ENCODE assay signal across 9 cellular contexts in the genomic region with DNA sequence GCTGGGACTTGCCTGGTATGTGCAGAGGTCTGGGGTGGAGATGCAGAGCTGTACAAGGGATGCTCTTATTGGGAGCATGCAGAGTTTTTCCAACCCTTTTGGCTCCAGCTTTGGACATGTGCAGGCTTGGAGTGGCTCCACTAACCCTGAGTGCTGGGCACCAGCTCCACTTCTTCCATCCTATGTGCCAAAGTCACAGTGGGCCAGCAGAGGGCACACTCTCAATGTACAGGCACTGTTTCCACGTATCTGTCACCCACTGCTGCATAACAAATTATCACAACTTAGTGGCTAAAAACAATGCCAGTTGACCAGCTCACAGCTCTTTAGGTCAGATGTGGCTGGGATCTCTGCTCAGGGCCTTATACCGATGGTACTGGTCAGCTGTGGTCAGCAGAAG.
DNase-seq lines count a peak whose midpoint lies in the region; ATAC-seq and TF ChIP-seq lines count a peak whose summit lies in the region.
"Had no signal": no experiment of that assay in that cellular context is flagged by ENCODE, and none has a peak within 500 bp of the region (broad histone marks: within the 10 kb centered on the region; RNA-seq: fewer than 3 reads in every experiment).

No MANE protein-coding gene starts in this region.

- DNase-seq in activated CD4-positive, CD25-positive, alpha-beta regulatory T cell treated with anti-CD3 and anti-CD28 coated beads, Interleukin-2, amount 50 U/mL, for 16 hours (ENCODE audit: low read depth, low spot score): peak; percentile 9
- no peak for DNase-seq in activated CD4-positive, CD25-positive, alpha-beta regulatory T cell treated with anti-CD3 and anti-CD28 coated beads, Interleukin-2, amount 50 U/mL, for 72 hours
- DNase-seq in dorsolateral prefrontal cortex (no peak), colonic mucosa (no peak), hepatic stellate cell (ENCODE audit: low spot score) (no peak)
- no peak for DNase-seq in stimulated activated effector memory CD8-positive, alpha-beta T cell treated with anti-CD3 and anti-CD28 coated beads, Interleukin-12 subunit alpha, Interleukin-12 subunit beta, amount 100 ng/mL, for 72 hours (ENCODE audit: low spot score in 2 of 2)

- H3K9me3 ChIP-seq in colonic mucosa (no peaks in the 10 kb centered on the region), gastroesophageal sphincter (no peaks in the 10 kb centered on the region)

- H3K27ac Mint-ChIP-seq in stimulated activated effector memory CD8-positive, alpha-beta T cell treated with anti-CD3 and anti-CD28 coated beads, Interleukin-12 subunit alpha, Interleukin-12 subunit beta, amount 100 ng/mL, for 72 hours: no peak overlapping the region

- H3K36me3 ChIP-seq in colonic mucosa (no peaks in the 10 kb centered on the region), gastroesophageal sphincter (no peaks in the 10 kb centered on the region)

- no peak overlapping the region for H3K4me3 Mint-ChIP-seq in stimulated activated effector memory CD8-positive, alpha-beta T cell treated with anti-CD3 and anti-CD28 coated beads, Interleukin-12 subunit alpha, Interleukin-12 subunit beta, amount 100 ng/mL, for 72 hours

- TF ChIP-seq EP300 in gastroesophageal sphincter (IDR thresholded peaks at IDR 0.05): no peak

- no peaks in the 10 kb centered on the region for H3K4me1 Mint-ChIP-seq in stimulated activated effector memory CD8-positive, alpha-beta T cell treated with anti-CD3 and anti-CD28 coated beads, Interleukin-12 subunit alpha, Interleukin-12 subunit beta, amount 100 ng/mL, for 72 hours

- WGBS in gastroesophageal sphincter (ENCODE audit: low coverage in 1 of 2), 2 donors: 41 to 90% methylated on average over 2 of the region's 2 CpGs

- intact Hi-C loops in dorsolateral prefrontal cortex (cut with DNase I) (no loop called here), colonic mucosa (cut with DNase I) (no loop called here)

- TF ChIP-seq CTCF in VCaP (conservative IDR thresholded peaks at IDR 0.05): peak; percentile 58; the same call in 1 of the 2 replicates
- TF ChIP-seq CTCF in dorsolateral prefrontal cortex (IDR thresholded peaks at IDR 0.05 in 54 of 56, conservative IDR thresholded peaks at IDR 0.05 in 2 of 56; ENCODE audit: low read depth in 1 of 56, partially characterized antibody in 56 of 56): peak in 36 of 56 donors; percentile 5 to 52 (median 28)
- TF ChIP-seq CTCF in colonic mucosa (IDR thresholded peaks at IDR 0.05): no peak
- no peak for TF ChIP-seq CTCF in gastroesophageal sphincter (IDR thresholded peaks at IDR 0.05)

- H3K4me3 ChIP-seq in dorsolateral prefrontal cortex (no peak overlapping the region), colonic mucosa (no peak overlapping the region), gastroesophageal sphincter (no peak overlapping the region)

- H3K9me3 Mint-ChIP-seq in stimulated activated effector memory CD8-positive, alpha-beta T cell treated with anti-CD3 and anti-CD28 coated beads, Interleukin-12 subunit alpha, Interleukin-12 subunit beta, amount 100 ng/mL, for 72 hours: no peaks in the 10 kb centered on the region

- no peak overlapping the region for H3K9ac ChIP-seq in colonic mucosa (ENCODE audit: low read depth in 2 of 2, low read length in 2 of 2)
- H3K9ac ChIP-seq: parathyroid adenoma had no signal

- TF ChIP-seq POLR2A in gastroesophageal sphincter (IDR thresholded peaks at IDR 0.05): no peak

- peak; percentile 61 for ATAC-seq in stimulated activated effector memory CD8-positive, alpha-beta T cell treated with anti-CD3 and anti-CD28 coated beads, Interleukin-12 subunit alpha, Interleukin-12 subunit beta, amount 100 ng/mL, for 72 hours
- no peak for ATAC-seq in gastroesophageal sphincter

- H3K4me1 ChIP-seq in colonic mucosa: no peaks in the 10 kb centered on the region
- no peaks in the 10 kb centered on the region for H3K4me1 ChIP-seq in gastroesophageal sphincter
- H3K4me1 ChIP-seq: parathyroid adenoma had no signal

- H3K36me3 Mint-ChIP-seq in stimulated activated effector memory CD8-positive, alpha-beta T cell treated with anti-CD3 and anti-CD28 coated beads, Interleukin-12 subunit alpha, Interleukin-12 subunit beta, amount 100 ng/mL, for 72 hours: no peaks in the 10 kb centered on the region

- H3K27me3 ChIP-seq in dorsolateral prefrontal cortex (peaks cover 0 to 24% (median 0%) of the 10 kb centered on the region in 45 donors), colonic mucosa (no peaks in the 10 kb centered on the region), gastroesophageal sphincter (peaks cover 54% of the 10 kb centered on the region)

- H3K27ac ChIP-seq in VCaP (no peak overlapping the region), dorsolateral prefrontal cortex (no peak overlapping the region), colonic mucosa (no peak overlapping the region), gastroesophageal sphincter (no peak overlapping the region)
- H3K27ac ChIP-seq: parathyroid adenoma had no signal

Comparison
In these comparisons a context has a peak if more than half of its experiments do, and no peak if none do; other contexts are left out.
1. CTCF ChIP-seq: peak in VCaP (single experiment) and dorsolateral prefrontal cortex (36 of 56); none in colonic mucosa (single experiment) and gastroesophageal sphincter (0 of 4).